8 cellular contexts compared by ENCODE assay signal in genomic region chr12:42238240-42239140, GRCh38. TPM values are rescaled to one million over a fixed set of nuclear protein-coding genes. Genes with fewer than 3 reads are reported as not detected.
DNase-seq lines count a peak whose midpoint lies in the region; ATAC-seq and TF ChIP-seq lines count a peak whose summit lies in the region.

Gene YAF2, minus strand, starts transcription at chr12:42238248. Its CDS starts 68 bp downstream, at chr12:42238180.

- H3K27ac Mint-ChIP-seq in nephron progenitor cell: peak within 1 kb of the TSS; percentile 92
- peak within 1 kb of the TSS; percentile 85 for H3K27ac Mint-ChIP-seq in stimulated activated naive CD8-positive, alpha-beta T cell treated with anti-CD3 and anti-CD28 coated beads, Interleukin-15, Interleukin-2, amounts not matched to agents 100 ng/mL and 50 ng/mL, for 24 hours

- TF ChIP-seq CTCF in RWPE2 (IDR thresholded peaks at IDR 0.05; ENCODE audit: poor library complexity, severe bottlenecking): no peak
- no peak for TF ChIP-seq CTCF in fibroblast of the aortic adventitia (IDR thresholded peaks at IDR 0.05; ENCODE audit: insufficient read depth, low read length)
- TF ChIP-seq CTCF in nephron progenitor cell (IDR thresholded peaks at IDR 0.05): no peak

- no peaks in the 10 kb centered on the region for H3K27me3 ChIP-seq in RWPE2 (ENCODE audit: insufficient read depth, poor library complexity, severe bottlenecking)

- H3K4me1 Mint-ChIP-seq in nephron progenitor cell: peaks cover 32% of the 10 kb centered on the region
- peaks cover 36% of the 10 kb centered on the region for H3K4me1 Mint-ChIP-seq in stimulated activated naive CD8-positive, alpha-beta T cell treated with anti-CD3 and anti-CD28 coated beads, Interleukin-15, Interleukin-2, amounts not matched to agents 100 ng/mL and 50 ng/mL, for 24 hours (ENCODE audit: low read depth)

- H3K27ac ChIP-seq in RWPE2 (ENCODE audit: poor library complexity, severe bottlenecking): peak within 1 kb of the TSS; percentile 56

- H3K36me3 ChIP-seq in RWPE2 (ENCODE audit: low read depth): peaks cover 13% of the 10 kb centered on the region

- ATAC-seq in GM21717 (IDR thresholded peaks at IDR 0.05; ENCODE audit: unreplicated experiment) (peak; percentile 88), RWPE2 (ENCODE audit: low read depth) (peak; percentile 88)

- no peaks in the 10 kb centered on the region for H3K9me3 ChIP-seq in RWPE2 (ENCODE audit: severe bottlenecking)

- H3K4me3 Mint-ChIP-seq in nephron progenitor cell: peak within 1 kb of the TSS; percentile 93
- peak within 1 kb of the TSS; percentile 95 for H3K4me3 Mint-ChIP-seq in stimulated activated naive CD8-positive, alpha-beta T cell treated with anti-CD3 and anti-CD28 coated beads, Interleukin-15, Interleukin-2, amounts not matched to agents 100 ng/mL and 50 ng/mL, for 24 hours

- H3K4me1 ChIP-seq in RWPE2 (ENCODE audit: insufficient read depth, poor library complexity, severe bottlenecking): peaks cover 18% of the 10 kb centered on the region

- H3K9me3 Mint-ChIP-seq in nephron progenitor cell: peaks cover 4% of the 10 kb centered on the region
- H3K9me3 Mint-ChIP-seq in stimulated activated naive CD8-positive, alpha-beta T cell treated with anti-CD3 and anti-CD28 coated beads, Interleukin-15, Interleukin-2, amounts not matched to agents 100 ng/mL and 50 ng/mL, for 24 hours: no peaks in the 10 kb centered on the region

- peak; percentile 64 for DNase-seq in DMS79 treated with DMSO at 0.1 percent for 48 hours (lab: John Stamatoyannopoulos, UW)
- peak; percentile 70 for DNase-seq in KBM-7
- peak; percentile 88 for DNase-seq in RWPE2 (ENCODE audit: low spot score)
- DNase-seq in activated effector memory CD4-positive, alpha-beta T cell treated with Interleukin-2 at 50 U/mL for 16 hours: peak; percentile 79
- peak; percentile 80 for DNase-seq in fibroblast of the aortic adventitia (ENCODE audit: low read depth)
- DNase-seq in nephron progenitor cell: peak; percentile 88

- H3K4me3 ChIP-seq in RWPE2 (ENCODE audit: severe bottlenecking) (peak within 1 kb of the TSS; percentile 98), fibroblast of the aortic adventitia (ENCODE audit: low read depth, low read length) (peak within 1 kb of the TSS; percentile 86)

- in situ Hi-C loops in KBM-7 (cut with MboI; ENCODE audit: low pct_unique_long_range_greater_than_20kb, low sequenced_read_pairs): no loop called here

- H3K27me3 Mint-ChIP-seq in nephron progenitor cell (ENCODE audit: low read depth, poor library complexity): peaks cover 8% of the 10 kb centered on the region
- H3K27me3 Mint-ChIP-seq in stimulated activated naive CD8-positive, alpha-beta T cell treated with anti-CD3 and anti-CD28 coated beads, Interleukin-15, Interleukin-2, amounts not matched to agents 100 ng/mL and 50 ng/mL, for 24 hours: no peaks in the 10 kb centered on the region

- peaks cover 24% of the 10 kb centered on the region for H3K36me3 Mint-ChIP-seq in nephron progenitor cell (ENCODE audit: low read depth)
- H3K36me3 Mint-ChIP-seq in stimulated activated naive CD8-positive, alpha-beta T cell treated with anti-CD3 and anti-CD28 coated beads, Interleukin-15, Interleukin-2, amounts not matched to agents 100 ng/mL and 50 ng/mL, for 24 hours (ENCODE audit: low read depth): peaks cover 23% of the 10 kb centered on the region

RNA-seq across cellular contexts. Expression of gene YAF2, which starts in this region (rescaled TPM):
- 13.2 and 17.3 TPM in 2 replicates for total RNA-seq in fibroblast of the aortic adventitia (ENCODE audit: low replicate concordance)

Comparison
In these comparisons a context has a peak if more than half of its experiments do, and no peak if none do; other contexts are left out.
1. Peak in every context shown above with its lines: DNase-seq, ATAC-seq, H3K4me3 ChIP-seq and H3K27ac ChIP-seq.